In the genomic region with DNA sequence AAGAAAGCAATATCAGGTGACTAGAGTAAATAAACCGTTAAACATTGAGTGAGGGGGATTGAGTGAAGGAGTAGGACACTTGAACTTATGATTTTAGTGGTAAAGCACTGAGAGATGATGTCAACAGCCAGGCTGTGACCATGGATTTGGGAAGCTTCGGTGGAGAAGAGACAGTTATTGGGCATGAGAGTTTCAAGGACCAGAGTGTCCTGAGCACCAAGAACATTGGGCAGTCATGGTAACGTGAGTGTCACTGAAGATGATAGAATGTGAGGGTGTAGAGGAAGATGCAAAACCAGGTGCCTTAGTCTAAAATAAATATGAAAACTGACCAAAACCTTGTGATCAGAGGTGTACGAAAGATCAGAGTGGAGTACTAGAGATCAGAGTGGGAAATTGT, we compare ENCODE assay signal across 20 cellular contexts.
A peak's percentile ranks its signal among the peaks of the same experiment; 100 is the strongest.
DNase-seq lines count a peak whose midpoint lies in the region; ATAC-seq, FAIRE-seq and TF ChIP-seq lines count a peak whose summit lies in the region.
"Had no signal": no experiment of that assay in that cellular context is flagged by ENCODE, and none has a peak within 500 bp of the region (broad histone marks: within the 10 kb centered on the region; RNA-seq: fewer than 3 reads in every experiment).

No MANE protein-coding gene starts in this region.

- H3K4me3 ChIP-seq in OCI-LY1 (ENCODE audit: low read depth, low read length, poor library complexity, severe bottlenecking) (no peak overlapping the region), aorta (ENCODE audit: low read length in 2 of 2) (no peak overlapping the region), HepG2 (replicated peaks in 1 of 3; ENCODE audit: insufficient read depth in 1 of 3, low read depth in 2 of 3, low read length in 3 of 3) (no peak overlapping the region)

- BruUV-seq in HepG2 (replicated peaks; lab: Mats Ljungman, UMichigan), result no TSS peak

- peak overlapping the region; percentile 61 for H3K27ac ChIP-seq in OCI-LY1 (ENCODE audit: low read depth, low read length, poor library complexity, severe bottlenecking)
- H3K27ac ChIP-seq in aorta (ENCODE audit: low read depth in 1 of 2, low read length in 2 of 2), result no peak overlapping the region
- H3K27ac ChIP-seq in HepG2 (ENCODE audit: extremely low read length, insufficient read depth, low read length), result no peak overlapping the region

- no peak for FAIRE-seq in HepG2 (lab: Jason Lieb, UNC)
- FAIRE-seq: G401.6, RCC 7860 had no signal

- no peak for ATAC-seq in aorta (ENCODE audit: low FRiP score)
- no peak for ATAC-seq in HepG2
- ATAC-seq: SK-N-SH treated with all-trans-retinoic acid at 6 μM for 48 hours had no signal

- TF ChIP-seq CTCF in OCI-LY1 (IDR thresholded peaks at IDR 0.05; ENCODE audit: low read length) (no peak), HepG2 (CRISPR knock-in tag; IDR thresholded peaks at IDR 0.05) (no peak)

- no peak overlapping the region for H2AFZ ChIP-seq in OCI-LY1 (ENCODE audit: low read length)
- H2AFZ ChIP-seq in HepG2 (ENCODE audit: low read length), result no peak overlapping the region

- no peaks in the 10 kb centered on the region for H3K79me2 ChIP-seq in OCI-LY1 (ENCODE audit: insufficient read depth, low read length)
- no peaks in the 10 kb centered on the region for H3K79me2 ChIP-seq in HepG2 (ENCODE audit: insufficient read depth, low read length)

- no peak overlapping the region for H3K9ac ChIP-seq in OCI-LY1 (ENCODE audit: low read length)
- H3K9ac ChIP-seq in HepG2 (ENCODE audit: insufficient read depth, low read depth, low read length), result no peak overlapping the region

- WGBS in aorta, 2 donors, result 81 to 91% methylated on average over 4 of the region's 4 CpGs
- WGBS in HepG2 (ENCODE audit: low lambda C conversion rate), result 14% methylated on average over 4 of the region's 4 CpGs

- TF ChIP-seq POLR2A in HepG2 (IDR thresholded peaks at IDR 0.05; ENCODE audit: insufficient read depth in 1 of 2, low read depth in 2 of 2, low read length in 2 of 2), result no peak

- H3K36me3 ChIP-seq in OCI-LY1 (ENCODE audit: insufficient read depth, low read length) (no peaks in the 10 kb centered on the region), aorta (ENCODE audit: control insufficient read depth in 1 of 2, insufficient read depth in 2 of 2, low read length in 1 of 2) (no peaks in the 10 kb centered on the region), HepG2 (replicated peaks in 1 of 2; ENCODE audit: control insufficient read depth in 1 of 2, insufficient read depth in 2 of 2, low read length in 2 of 2) (no peaks in the 10 kb centered on the region)

- TF ChIP-seq EP300 in HepG2 (IDR thresholded peaks at IDR 0.05; ENCODE audit: low read depth in 2 of 2, low read length in 2 of 2) (no peak), HepG2 (CRISPR knock-in tag; IDR thresholded peaks at IDR 0.05; ENCODE audit: borderline replicate concordance) (no peak)

- H3K4me1 ChIP-seq in OCI-LY1 (ENCODE audit: insufficient read depth, low read length, severe bottlenecking) (peaks cover 40% of the 10 kb centered on the region), aorta (ENCODE audit: control insufficient read depth in 1 of 2, insufficient read depth in 2 of 2, low read length in 2 of 2) (no peaks in the 10 kb centered on the region), HepG2 (ENCODE audit: insufficient read depth, low read length) (no peaks in the 10 kb centered on the region)

- CTCF ChIA-PET in HepG2 (lab: Yijun Ruan, JAX; ENCODE audit: low intra/inter-chr PET ratio, low total read pairs), result no interaction called here

- no peaks in the 10 kb centered on the region for H4K20me1 ChIP-seq in OCI-LY1 (ENCODE audit: insufficient read depth, low read length)
- H4K20me1 ChIP-seq in HepG2 (ENCODE audit: insufficient read depth, low read length), result no peaks in the 10 kb centered on the region

- H3K27me3 ChIP-seq in OCI-LY1 (ENCODE audit: insufficient read depth, low read length) (no peaks in the 10 kb centered on the region), aorta (ENCODE audit: control insufficient read depth in 1 of 2, insufficient read depth in 2 of 2, low read length in 1 of 2) (no peaks in the 10 kb centered on the region), HepG2 (ENCODE audit: control insufficient read depth in 1 of 2, insufficient read depth in 2 of 2, low read length in 2 of 2) (no peaks in the 10 kb centered on the region)

- H3K4me2 ChIP-seq in OCI-LY1 (ENCODE audit: low read length) (no peak overlapping the region), HepG2 (ENCODE audit: low read depth, low read length) (no peak overlapping the region)

- in situ Hi-C loops in HepG2 (cut with HindIII; ENCODE audit: extremely low pct_ligation_motif_present, low pct_unique_long_range_greater_than_20kb), result loop anchor here (25.0 kb wide), 1 partner anchor 486 kb away; no protein-coding TSS in a partner anchor

- DNase-seq in NCI-H1092 (lab: John Stamatoyannopoulos, UW) (peak; percentile 91), NCI-H146 (lab: John Stamatoyannopoulos, UW) (peak; percentile 47), NCI-H2196 (lab: John Stamatoyannopoulos, UW; ENCODE audit: unreplicated experiment) (peak; percentile 62), aorta (no peak), kidney glomerular epithelial cell (lab: John Stamatoyannopoulos, UW) (no peak), HepG2 (ENCODE audit: low spot score) (no peak)
- DNase-seq: CD4-positive, CD25-positive, alpha-beta regulatory T cell; DND-41; H9; Kasumi-1; MM.1S; NCI-H1694 treated with DMSO at 0.1 percent for 48 hours; NCI-H446; Right ventricle myocardium superior; T-helper 1 cell; T1000 had no signal

- POLR2A ChIA-PET in HepG2 (lab: Yijun Ruan, JAX), result no interaction called here

- intact Hi-C loops in aorta (cut with DNase I), result no loop called here
- intact Hi-C loops in HepG2 (cut with micrococcal nuclease; ENCODE audit: unreplicated experiment), result no loop called here

- no peaks in the 10 kb centered on the region for H3K9me2 ChIP-seq in OCI-LY1 (ENCODE audit: low read depth, low read length)

- no peaks in the 10 kb centered on the region for H3F3A ChIP-seq in OCI-LY1 (ENCODE audit: insufficient read depth, low read length)

- H3K9me3 ChIP-seq in OCI-LY1 (ENCODE audit: low read length), result no peaks in the 10 kb centered on the region
- H3K9me3 ChIP-seq in aorta (ENCODE audit: control insufficient read depth, low read length), result no peaks in the 10 kb centered on the region
- H3K9me3 ChIP-seq in HepG2 (ENCODE audit: low read length), result no peaks in the 10 kb centered on the region

- no peak for TF ChIP-seq RAD21 in HepG2 (CRISPR knock-in tag; IDR thresholded peaks at IDR 0.05)

TF ChIP-seq in HepG2, 621 proteins besides CTCF, POLR2A, EP300 and RAD21:
- TF ChIP-seq, protein P1, sequence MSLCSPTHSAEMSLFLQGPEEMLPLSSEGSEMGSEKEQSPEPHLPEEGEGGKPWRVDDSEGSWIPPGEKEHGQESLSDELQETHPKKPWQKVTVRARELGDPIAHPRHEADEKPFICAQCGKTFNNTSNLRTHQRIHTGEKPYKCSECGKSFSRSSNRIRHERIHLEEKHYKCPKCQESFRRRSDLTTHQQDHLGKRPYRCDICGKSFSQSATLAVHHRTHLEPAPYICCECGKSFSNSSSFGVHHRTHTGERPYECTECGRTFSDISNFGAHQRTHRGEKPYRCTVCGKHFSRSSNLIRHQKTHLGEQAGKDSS (CRISPR knock-in tag; IDR thresholded peaks at IDR 0.05; ENCODE audit: borderline replicate concordance, low read depth), result no peak
- no peak for TF ChIP-seq SP4 (CRISPR knock-in tag; IDR thresholded peaks at IDR 0.05)

Comparison
In these comparisons a context has a peak if more than half of its experiments do, and no peak if none do; other contexts are left out.
1. DNase-seq: peak in NCI-H1092 (single experiment), NCI-H146 (single experiment) and NCI-H2196 (single experiment); none in aorta (0 of 2), kidney glomerular epithelial cell (single experiment) and HepG2 (single experiment).